ENCODE assay signal across 8 cellular contexts in the genomic region with DNA sequence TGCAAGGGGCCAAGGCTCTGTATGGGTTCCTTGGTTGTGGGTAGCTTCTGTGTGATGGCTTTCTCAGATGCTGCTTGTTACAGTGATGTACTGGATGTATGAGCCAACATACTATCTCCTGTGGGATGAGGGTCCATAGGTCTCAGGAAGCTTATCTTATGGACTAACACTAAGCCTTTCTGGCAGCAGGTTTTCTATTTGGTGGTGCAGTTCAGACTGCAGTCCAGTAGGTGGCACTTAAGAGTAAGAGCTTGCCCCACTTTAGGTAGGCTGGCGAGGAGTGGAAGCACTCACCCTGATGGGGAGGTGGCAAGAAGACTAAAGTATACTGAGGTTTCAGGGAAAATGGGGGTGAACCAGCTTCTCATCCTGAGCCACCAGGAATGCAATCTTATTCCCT.
DNase-seq lines count a peak whose midpoint lies in the region; TF ChIP-seq lines count a peak whose summit lies in the region.

No MANE protein-coding gene starts in this region.

- no TSS peak for BruUV-seq in MCF 10A (replicated peaks; lab: Mats Ljungman, UMichigan)

- H3K27ac Mint-ChIP-seq in MCF 10A (ENCODE audit: low read depth, unreplicated experiment), result no peak overlapping the region
- H3K27ac Mint-ChIP-seq in activated naive CD8-positive, alpha-beta T cell treated with anti-CD3 and anti-CD28 coated beads for 36 hours, result no peak overlapping the region

- WGBS in testis, 2 donors, result 50 to 70% methylated on average over 1 of the region's 1 CpG

- TF ChIP-seq CTCF in MCF 10A (IDR thresholded peaks at IDR 0.05; ENCODE audit: unreplicated experiment) (peak; percentile 80), breast epithelium (IDR thresholded peaks at IDR 0.05) (peak in 1 of 3 donors; percentile 36), HFF-Myc (IDR thresholded peaks at IDR 0.05; ENCODE audit: low read depth, low read length, missing control alignments) (peak; percentile 44), testis (IDR thresholded peaks at IDR 0.05) (peak in 1 of 3 experiments; percentile 40)

- H3K36me3 Mint-ChIP-seq in MCF 10A (ENCODE audit: insufficient read depth, unreplicated experiment), result no peaks in the 10 kb centered on the region
- peaks cover 2% of the 10 kb centered on the region for H3K36me3 Mint-ChIP-seq in activated naive CD8-positive, alpha-beta T cell treated with anti-CD3 and anti-CD28 coated beads for 36 hours

- H3K27ac ChIP-seq in breast epithelium (no peak overlapping the region), testis (no peak overlapping the region)

- POLR2A ChIA-PET in MCF 10A (lab: Yijun Ruan, JAX), result interaction anchor here (0.5 to 1.2 kb wide), 2 partner anchors 203 to 666 kb away, joined by 3 to 5 read pairs; no protein-coding TSS in a partner anchor

- H3K4me3 ChIP-seq in breast epithelium (no peak overlapping the region), HFF-Myc (replicated peaks; ENCODE audit: low read depth, low read length) (no peak overlapping the region), testis (no peak overlapping the region)

- H3K9me3 Mint-ChIP-seq in MCF 10A (ENCODE audit: unreplicated experiment), result no peaks in the 10 kb centered on the region
- H3K9me3 Mint-ChIP-seq in activated naive CD8-positive, alpha-beta T cell treated with anti-CD3 and anti-CD28 coated beads for 36 hours, result no peaks in the 10 kb centered on the region

- H3K36me3 ChIP-seq in breast epithelium (no peaks in the 10 kb centered on the region), testis (ENCODE audit: low read depth, missing control alignments) (no peaks in the 10 kb centered on the region)

- H3K4me3 Mint-ChIP-seq in MCF 10A (ENCODE audit: unreplicated experiment), result no peak overlapping the region
- H3K4me3 Mint-ChIP-seq in activated naive CD8-positive, alpha-beta T cell treated with anti-CD3 and anti-CD28 coated beads for 36 hours, result no peak overlapping the region

- intact Hi-C loops in MCF 10A (cut with micrococcal nuclease), result loop anchor here (1.0 kb wide), 2 partner anchors 208 to 401 kb away; no protein-coding TSS in a partner anchor
- intact Hi-C loops in breast epithelium (cut with DNase I; ENCODE audit: low total_unique reads), result no loop called here
- intact Hi-C loops in testis (cut with DNase I; ENCODE audit: low total_unique reads), result no loop called here

- H3K4me1 ChIP-seq in breast epithelium, result no peaks in the 10 kb centered on the region
- no peaks in the 10 kb centered on the region for H3K4me1 ChIP-seq in testis

- TF ChIP-seq POLR2A in breast epithelium (IDR thresholded peaks at IDR 0.05), result no peak
- no peak for TF ChIP-seq POLR2A in testis (IDR thresholded peaks at IDR 0.05)

- H3K27me3 ChIP-seq in breast epithelium (peaks cover 0 to 33% of the 10 kb centered on the region in 2 donors), testis (no peaks in the 10 kb centered on the region)

- DNase-seq in MCF 10A (ENCODE audit: unreplicated experiment) (peak; percentile 70), breast epithelium (ENCODE audit: low spot score in 2 of 2) (no peak), HFF-Myc (ENCODE audit: extremely low read depth, low read depth) (no peak), NOMO-1 (lab: John Stamatoyannopoulos, UW; ENCODE audit: unreplicated experiment in 2 of 2) (peak; percentile 5 to 31), left kidney (ENCODE audit: low read depth, low spot score) (peak; percentile 20), testis (peak; percentile 22), NCI-H187 treated with DMSO at 0.1 percent for 48 hours (lab: John Stamatoyannopoulos, UW) (no peak)
- peak; percentile 3 for DNase-seq in activated naive CD8-positive, alpha-beta T cell treated with anti-CD3 and anti-CD28 coated beads for 36 hours

- H3K27me3 Mint-ChIP-seq in MCF 10A (ENCODE audit: insufficient read depth, unreplicated experiment), result peaks cover 87% of the 10 kb centered on the region
- no peaks in the 10 kb centered on the region for H3K27me3 Mint-ChIP-seq in activated naive CD8-positive, alpha-beta T cell treated with anti-CD3 and anti-CD28 coated beads for 36 hours

- no peaks in the 10 kb centered on the region for H3K9me3 ChIP-seq in breast epithelium
- H3K9me3 ChIP-seq in testis, result no peaks in the 10 kb centered on the region

- CTCF ChIA-PET in MCF 10A (lab: Yijun Ruan, JAX), result interaction anchor here (0.5 to 2.5 kb wide), 19 partner anchors 8 to 1362 kb away, joined by 3 to 47 read pairs (median 4); no protein-coding TSS in a partner anchor

- H3K4me1 Mint-ChIP-seq in MCF 10A (ENCODE audit: insufficient read depth, unreplicated experiment), result no peaks in the 10 kb centered on the region
- peaks cover 7% of the 10 kb centered on the region for H3K4me1 Mint-ChIP-seq in activated naive CD8-positive, alpha-beta T cell treated with anti-CD3 and anti-CD28 coated beads for 36 hours

Comparison
In these comparisons a context has a peak if more than half of its experiments do, and no peak if none do; other contexts are left out.
1. DNase-seq: peak in MCF 10A (single experiment), NOMO-1 (2 of 2), activated naive CD8-positive, alpha-beta T cell treated with anti-CD3 and anti-CD28 coated beads for 36 hours (single experiment), left kidney (single experiment) and testis (single experiment); none in breast epithelium (0 of 2), HFF-Myc (single experiment) and NCI-H187 treated with DMSO at 0.1 percent for 48 hours (single experiment).